16 cellular contexts compared by ENCODE assay signal in the genomic region with DNA sequence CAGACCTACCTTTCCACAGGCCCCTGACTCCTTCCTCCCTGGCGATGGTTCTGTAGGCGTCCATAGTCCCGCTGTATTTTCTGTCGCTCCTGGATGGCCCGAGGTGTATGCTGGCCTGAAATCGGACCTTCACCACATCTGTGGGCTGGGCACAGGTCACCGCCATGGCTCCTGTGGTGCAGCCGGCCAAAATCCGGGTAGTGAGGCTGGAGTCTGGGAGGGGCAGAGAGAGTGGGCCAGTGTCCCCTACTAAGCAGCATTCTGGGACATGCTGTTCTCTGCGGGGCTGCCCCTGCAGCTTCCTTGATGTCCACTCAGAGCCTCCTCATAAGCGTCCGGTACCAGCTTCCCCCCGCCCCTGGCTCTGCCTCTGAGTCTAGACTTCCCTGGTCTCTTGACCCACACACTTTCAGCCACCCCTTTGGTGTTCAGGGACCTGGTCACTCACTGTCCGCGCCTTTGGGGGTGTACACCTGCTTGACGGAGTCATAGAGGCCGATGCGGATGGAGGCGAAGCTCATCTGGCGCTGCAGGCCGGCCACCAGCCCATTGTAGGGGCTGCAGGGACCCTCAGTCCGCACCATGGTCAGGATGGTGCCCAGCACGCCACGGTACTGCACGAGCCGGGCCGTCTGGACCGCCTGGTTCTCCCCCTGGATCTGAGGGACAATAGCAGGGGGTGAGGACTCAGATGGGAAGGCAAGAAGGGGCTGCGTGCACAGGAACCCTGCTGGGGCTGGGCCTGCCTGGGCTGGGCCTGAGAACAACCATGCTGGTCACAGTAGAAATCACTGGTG. TPM values are rescaled to one million over a fixed set of nuclear protein-coding genes. Genes with fewer than 3 reads are reported as not detected.
A peak's percentile ranks its signal among the peaks of the same experiment; 100 is the strongest.
DNase-seq lines count a peak whose midpoint lies in the region; ATAC-seq and TF ChIP-seq lines count a peak whose summit lies in the region.
"Had no signal": no experiment of that assay in that cellular context is flagged by ENCODE, and none has a peak within 500 bp of the region (broad histone marks: within the 10 kb centered on the region; RNA-seq: fewer than 3 reads in every experiment).

No MANE protein-coding gene starts in this region.

- WGBS in thymus: 99% methylated on average over 29 of the region's 29 CpGs
- 94% methylated on average over 29 of the region's 29 CpGs for WGBS in right cardiac atrium

- no peak for TF ChIP-seq POLR2A in GM18505 (IDR thresholded peaks at IDR 0.05; ENCODE audit: borderline replicate concordance, extremely low read depth, insufficient read depth, insufficient read length)

- peaks cover 67% of the 10 kb centered on the region for H3K4me1 Mint-ChIP-seq in activated naive CD4-positive, alpha-beta T cell treated with anti-CD3 and anti-CD28 coated beads, Interleukin-2, amount 10 ng/mL, durations not matched to agents 7 days and 5 days
- peaks cover 87% of the 10 kb centered on the region for H3K4me1 Mint-ChIP-seq in activated T-helper 1 cell treated with anti-CD3 and anti-CD28 coated beads, Interleukin-12 subunit alpha, Interleukin-12 subunit beta, Interleukin-2, Interleukin-4 antibody, amounts not matched to agents 30 ng/mL and 10 ng/mL and 1 ng/mL, durations not matched to agents 14 hours and 24 hours and 36 hours (ENCODE audit: low read depth)
- peaks cover 25% of the 10 kb centered on the region for H3K4me1 Mint-ChIP-seq in memory B cell

- peaks cover 27% of the 10 kb centered on the region for H3K36me3 Mint-ChIP-seq in activated naive CD4-positive, alpha-beta T cell treated with anti-CD3 and anti-CD28 coated beads, Interleukin-2, amount 10 ng/mL, durations not matched to agents 7 days and 5 days
- peaks cover 33% of the 10 kb centered on the region for H3K36me3 Mint-ChIP-seq in activated T-helper 1 cell treated with anti-CD3 and anti-CD28 coated beads, Interleukin-12 subunit alpha, Interleukin-12 subunit beta, Interleukin-2, Interleukin-4 antibody, amounts not matched to agents 30 ng/mL and 10 ng/mL and 1 ng/mL, durations not matched to agents 14 hours and 24 hours and 36 hours (ENCODE audit: low read depth)
- H3K36me3 Mint-ChIP-seq in memory B cell: peaks cover 6% of the 10 kb centered on the region

- H3K4me1 ChIP-seq in thymus (ENCODE audit: control insufficient read depth, insufficient read depth, low read length) (peaks cover 12% of the 10 kb centered on the region), right cardiac atrium (ENCODE audit: control insufficient read depth, insufficient read depth, low read length) (peaks cover 8% of the 10 kb centered on the region)

- H3K27me3 Mint-ChIP-seq in activated naive CD4-positive, alpha-beta T cell treated with anti-CD3 and anti-CD28 coated beads, Interleukin-2, amount 10 ng/mL, durations not matched to agents 7 days and 5 days: no peaks in the 10 kb centered on the region
- no peaks in the 10 kb centered on the region for H3K27me3 Mint-ChIP-seq in activated T-helper 1 cell treated with anti-CD3 and anti-CD28 coated beads, Interleukin-12 subunit alpha, Interleukin-12 subunit beta, Interleukin-2, Interleukin-4 antibody, amounts not matched to agents 30 ng/mL and 10 ng/mL and 1 ng/mL, durations not matched to agents 14 hours and 24 hours and 36 hours (ENCODE audit: insufficient read depth)
- no peaks in the 10 kb centered on the region for H3K27me3 Mint-ChIP-seq in memory B cell

- no peak for ATAC-seq in memory B cell (ENCODE audit: low read depth)
- no peak for ATAC-seq in right cardiac atrium
- no peak for ATAC-seq in GM18505 (IDR thresholded peaks at IDR 0.05; ENCODE audit: unreplicated experiment)
- ATAC-seq: Panc1 had no signal

- intact Hi-C loops in activated T-helper 1 cell treated with anti-CD3 and anti-CD28 coated beads, Interleukin-12 subunit alpha, Interleukin-12 subunit beta, Interleukin-2, Interleukin-4 antibody, amounts not matched to agents 30 ng/mL and 10 ng/mL and 1 ng/mL, durations not matched to agents 14 hours and 24 hours and 36 hours (cut with micrococcal nuclease): loop anchor here (1.0 to 2.0 kb wide), 2 partner anchors 11 to 13 kb away; no protein-coding TSS in a partner anchor
- intact Hi-C loops in right cardiac atrium (cut with DNase I): no loop called here

- peak overlapping the region; percentile 48 for H3K27ac ChIP-seq in thymus (ENCODE audit: low read depth)
- H3K27ac ChIP-seq in right cardiac atrium (ENCODE audit: low read length): no peak overlapping the region
- H3K27ac ChIP-seq: SK-N-MC had no signal

- DNase-seq in activated naive CD4-positive, alpha-beta T cell treated with anti-CD3 and anti-CD28 coated beads, Interleukin-2, amount 10 ng/mL, durations not matched to agents 7 days and 5 days: no peak
- no peak for DNase-seq in activated naive CD4-positive, alpha-beta T cell treated with Interleukin-2 at 50 U/mL for 16 hours
- DNase-seq in activated T-helper 1 cell treated with anti-CD3 and anti-CD28 coated beads, Interleukin-12 subunit alpha, Interleukin-12 subunit beta, Interleukin-2, Interleukin-4 antibody, amounts not matched to agents 30 ng/mL and 10 ng/mL and 1 ng/mL, durations not matched to agents 14 hours and 24 hours and 36 hours (ENCODE audit: low spot score): no peak
- DNase-seq in memory B cell (ENCODE audit: low spot score in 2 of 2) (no peak), NCI-H1092 treated with DMSO at 0.1 percent for 48 hours (lab: John Stamatoyannopoulos, UW) (no peak), right cardiac atrium (no peak)
- DNase-seq: heart right ventricle, mesenchymal stem cell, NCI-H1436 treated with DMSO at 0.1 percent for 48 hours, NCI-H82 had no signal

- no peak overlapping the region for H3K4me3 Mint-ChIP-seq in activated naive CD4-positive, alpha-beta T cell treated with anti-CD3 and anti-CD28 coated beads, Interleukin-2, amount 10 ng/mL, durations not matched to agents 7 days and 5 days
- H3K4me3 Mint-ChIP-seq in activated T-helper 1 cell treated with anti-CD3 and anti-CD28 coated beads, Interleukin-12 subunit alpha, Interleukin-12 subunit beta, Interleukin-2, Interleukin-4 antibody, amounts not matched to agents 30 ng/mL and 10 ng/mL and 1 ng/mL, durations not matched to agents 14 hours and 24 hours and 36 hours: no peak overlapping the region
- H3K4me3 Mint-ChIP-seq in memory B cell: no peak overlapping the region

- no peaks in the 10 kb centered on the region for H3K9me3 Mint-ChIP-seq in activated naive CD4-positive, alpha-beta T cell treated with anti-CD3 and anti-CD28 coated beads, Interleukin-2, amount 10 ng/mL, durations not matched to agents 7 days and 5 days
- no peaks in the 10 kb centered on the region for H3K9me3 Mint-ChIP-seq in activated T-helper 1 cell treated with anti-CD3 and anti-CD28 coated beads, Interleukin-12 subunit alpha, Interleukin-12 subunit beta, Interleukin-2, Interleukin-4 antibody, amounts not matched to agents 30 ng/mL and 10 ng/mL and 1 ng/mL, durations not matched to agents 14 hours and 24 hours and 36 hours
- no peaks in the 10 kb centered on the region for H3K9me3 Mint-ChIP-seq in memory B cell

- H3K36me3 ChIP-seq in thymus (ENCODE audit: control insufficient read depth, insufficient read depth): peaks cover 29% of the 10 kb centered on the region

- H3K9me3 ChIP-seq in thymus (ENCODE audit: control insufficient read depth): no peaks in the 10 kb centered on the region
- H3K9me3 ChIP-seq in right cardiac atrium (ENCODE audit: control insufficient read depth, low read length): no peaks in the 10 kb centered on the region
- H3K9me3 ChIP-seq: heart right ventricle had no signal

- CTCF ChIA-PET in activated naive CD4-positive, alpha-beta T cell treated with anti-CD3 and anti-CD28 coated beads, Interleukin-2, amount 10 ng/mL, durations not matched to agents 7 days and 5 days (lab: Charles Lee): interaction anchor here (1.0 to 1.8 kb wide), 7 partner anchors 9 to 36 kb away, joined by 3 to 9 read pairs (median 4); no protein-coding TSS in a partner anchor

- H3K27me3 ChIP-seq in thymus (ENCODE audit: control insufficient read depth, insufficient read depth): no peaks in the 10 kb centered on the region
- H3K27me3 ChIP-seq in right cardiac atrium (ENCODE audit: control insufficient read depth, insufficient read depth): no peaks in the 10 kb centered on the region
- H3K27me3 ChIP-seq: heart right ventricle had no signal

- H3K4me3 ChIP-seq in thymus (ENCODE audit: low read length) (no peak overlapping the region), right cardiac atrium (ENCODE audit: low read length) (no peak overlapping the region)
- H3K4me3 ChIP-seq: heart right ventricle, SK-N-MC had no signal

- H3K27ac Mint-ChIP-seq in activated naive CD4-positive, alpha-beta T cell treated with anti-CD3 and anti-CD28 coated beads, Interleukin-2, amount 10 ng/mL, durations not matched to agents 7 days and 5 days: peak overlapping the region; percentile 94
- peak overlapping the region; percentile 98 for H3K27ac Mint-ChIP-seq in activated T-helper 1 cell treated with anti-CD3 and anti-CD28 coated beads, Interleukin-12 subunit alpha, Interleukin-12 subunit beta, Interleukin-2, Interleukin-4 antibody, amounts not matched to agents 30 ng/mL and 10 ng/mL and 1 ng/mL, durations not matched to agents 14 hours and 24 hours and 36 hours
- peak overlapping the region; percentile 94 for H3K27ac Mint-ChIP-seq in memory B cell

RNA-seq across cellular contexts. Expression of gene UCP3, which starts 3.0 kb away (rescaled TPM):
- total RNA-seq in activated T-helper 1 cell treated with anti-CD3 and anti-CD28 coated beads, Interleukin-12 subunit alpha, Interleukin-12 subunit beta, Interleukin-2, Interleukin-4 antibody, amounts not matched to agents 30 ng/mL and 10 ng/mL and 1 ng/mL, durations not matched to agents 14 hours and 24 hours and 36 hours: 4.1 and 4.8 TPM in 2 replicates
- polyA plus RNA-seq in thymus: 2.1 TPM
- 1 to 10 TPM; 1.6 to 2.5 (median 1.9) TPM for total RNA-seq in right cardiac atrium
- polyA plus RNA-seq in right cardiac atrium: 2.0 TPM

RNA-seq across cellular contexts. Expression of gene UCP2, which starts 23.3 kb away (rescaled TPM):
- 821 and 858 TPM in 2 replicates for total RNA-seq in activated T-helper 1 cell treated with anti-CD3 and anti-CD28 coated beads, Interleukin-12 subunit alpha, Interleukin-12 subunit beta, Interleukin-2, Interleukin-4 antibody, amounts not matched to agents 30 ng/mL and 10 ng/mL and 1 ng/mL, durations not matched to agents 14 hours and 24 hours and 36 hours
- polyA plus RNA-seq in thymus: 119 TPM
- total RNA-seq in right cardiac atrium: 10 to 100 TPM; 12.6 to 23.1 (median 17.1) TPM
- 9.9 TPM for polyA plus RNA-seq in right cardiac atrium
- total RNA-seq: HT1080 had no signal

RNA-seq across cellular contexts. Expression of gene DNAJB13, which starts 55.1 kb away (rescaled TPM):
- total RNA-seq in activated T-helper 1 cell treated with anti-CD3 and anti-CD28 coated beads, Interleukin-12 subunit alpha, Interleukin-12 subunit beta, Interleukin-2, Interleukin-4 antibody, amounts not matched to agents 30 ng/mL and 10 ng/mL and 1 ng/mL, durations not matched to agents 14 hours and 24 hours and 36 hours: 0.29 and 0.64 TPM in 2 replicates
- 0.30 TPM for polyA plus RNA-seq in thymus
- total RNA-seq in right cardiac atrium: under 1 TPM in 1 of 4 donors, not detected in 3; 0.26 TPM
- polyA plus RNA-seq in right cardiac atrium: not detected
- total RNA-seq: Daoy, heart right ventricle had no signal
- polyA plus RNA-seq: heart right ventricle had no signal

Comparison
In these comparisons a context has a peak if more than half of its experiments do, and no peak if none do; other contexts are left out.
1. RNA of gene UCP2, which starts 23.3 kb away (total RNA-seq): 821 to 858 TPM in activated T-helper 1 cell treated with anti-CD3 and anti-CD28 coated beads, Interleukin-12 subunit alpha, Interleukin-12 subunit beta, Interleukin-2, Interleukin-4 antibody, amounts not matched to agents 30 ng/mL and 10 ng/mL and 1 ng/mL, durations not matched to agents 14 hours and 24 hours and 36 hours; 12.6 to 23.1 TPM in right cardiac atrium; every median in the first group is over 10 times any median in the second.
2. Peak in every context shown above with its lines, with median percentiles within 50 percentile points of each other: H3K27ac Mint-ChIP-seq.